In genomic region chr12:68809190-68810026, GRCh38 we compare ENCODE assay signal across 1 cellular context.
A peak's percentile ranks its signal among the peaks of the same experiment; 100 is the strongest.
TF ChIP-seq lines count a peak whose summit lies in the region.

No MANE protein-coding gene starts in this region.

TF ChIP-seq in GM12878, 131 proteins besides CTCF, POLR2A, EP300 and RAD21 (continued from another document):
- TF ChIP-seq ZBTB40 (IDR thresholded peaks at IDR 0.05; ENCODE audit: borderline replicate concordance) (peak; percentile 76), MLLT1 (IDR thresholded peaks at IDR 0.05) (peak; percentile 99), TCF3 (IDR thresholded peaks at IDR 0.05; ENCODE audit: borderline replicate concordance, insufficient read depth, low read depth, low read length) (no peak), ZBTB11 (CRISPR knock-in tag; IDR thresholded peaks at IDR 0.05) (peak; percentile 51; the same call in 1 of the 2 replicates), TARDBP (IDR thresholded peaks at IDR 0.05; ENCODE audit: borderline replicate concordance) (0 out of 2 replicates have a peak, but pooled peaks have one; percentile 3), USF2 (IDR thresholded peaks at IDR 0.05; ENCODE audit: borderline replicate concordance, low read depth, low read length) (no peak), E2F4 (IDR thresholded peaks at IDR 0.05; ENCODE audit: low read depth, low read length) (no peak), ZNF217 (IDR thresholded peaks at IDR 0.05) (peak; percentile 73; the same call in 1 of the 2 replicates), NR2F1 (conservative IDR thresholded peaks at IDR 0.05) (no peak), NKRF (conservative IDR thresholded peaks at IDR 0.05) (peak; percentile 34; the same call in 1 of the 2 replicates), POLR2AphosphoS5 (IDR thresholded peaks at IDR 0.05; ENCODE audit: low read length) (peak; percentile 39; the same call in 1 of the 2 replicates), BHLHE40 (IDR thresholded peaks at IDR 0.05; ENCODE audit: borderline replicate concordance in 1 of 2, low read depth in 2 of 2, low read length in 1 of 2) (no peak), ZBED1 (IDR thresholded peaks at IDR 0.05; ENCODE audit: borderline replicate concordance) (0 out of 2 replicates have a peak, but pooled peaks have one; percentile 5), JUND (IDR thresholded peaks at IDR 0.05; ENCODE audit: low read depth, low read length) (no peak)
